ENCODE assay signal across 32 cellular contexts in the genomic region with DNA sequence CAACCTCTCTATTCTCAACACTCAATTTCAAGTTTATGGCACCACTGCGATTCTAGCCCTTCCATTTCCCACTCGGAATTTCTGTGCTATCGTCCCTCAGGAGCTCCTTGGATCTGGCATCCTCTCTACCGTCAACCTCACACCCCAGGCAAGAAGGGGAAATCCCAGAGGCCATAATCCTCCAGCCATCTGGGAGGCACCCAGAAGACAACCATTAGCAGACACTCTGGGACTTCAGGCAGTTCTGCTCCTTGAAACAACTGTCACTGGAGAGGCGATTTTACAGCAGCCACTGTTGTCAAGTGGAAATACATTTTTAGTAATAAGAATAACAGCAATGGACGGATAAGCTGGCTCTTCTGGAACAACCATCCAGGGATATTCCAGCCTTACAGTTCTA.
"Had no signal": no experiment of that assay in that cellular context is flagged by ENCODE, and none has a peak within 500 bp of the region (broad histone marks: within the 10 kb centered on the region; RNA-seq: fewer than 3 reads in every experiment).

No MANE protein-coding gene starts in this region.

- H3K27ac ChIP-seq: adrenal gland, breast epithelium, cardiac muscle cell, colonic mucosa, dorsolateral prefrontal cortex had no signal

- H3K36me3 Mint-ChIP-seq: activated naive CD8-positive, alpha-beta T cell; brain had no signal

- H3K36me3 ChIP-seq: adrenal gland, breast epithelium, cardiac muscle cell, colonic mucosa had no signal

- H3K4me1 ChIP-seq: adrenal gland, breast epithelium, colonic mucosa had no signal

- H3K4me3 Mint-ChIP-seq: activated CD4-positive, alpha-beta T cell treated with anti-CD3 and anti-CD28 coated beads, Interleukin-2, amount 10 ng/mL, durations not matched to agents 7 days and 5 days; activated CD8-positive, alpha-beta T cell treated with anti-CD3 and anti-CD28 coated beads for 36 hours; activated naive CD8-positive, alpha-beta T cell; activated naive CD8-positive, alpha-beta T cell treated with anti-CD3 and anti-CD28 coated beads, Interleukin-2, amount 50 U/mL, for 24 hours; activated T-cell treated with anti-CD3 and anti-CD28 coated beads, Interleukin-2, amount 50 U/mL, for 4 hours; activated T-helper 17 cell treated with anti-CD3 and anti-CD28 coated beads, Interleukin-2, amount 50 U/mL, for 72 hours; brain; dendritic cell treated with granulocyte-macrophage colony-stimulating factor and Interleukin-4, amounts not matched to agents 40 ng/mL and 50 ng/mL, for 4 days; endodermal cell; WTC11 had no signal

- H3K9me3 ChIP-seq: adrenal gland, breast epithelium, colonic mucosa had no signal

- H3K9me3 Mint-ChIP-seq: activated CD4-positive, alpha-beta T cell treated with anti-CD3 and anti-CD28 coated beads, Interleukin-2, amount 10 ng/mL, durations not matched to agents 7 days and 5 days; activated CD8-positive, alpha-beta T cell treated with anti-CD3 and anti-CD28 coated beads for 36 hours; activated naive CD8-positive, alpha-beta T cell treated with anti-CD3 and anti-CD28 coated beads, Interleukin-2, amount 50 U/mL, for 24 hours; activated T-cell treated with anti-CD3 and anti-CD28 coated beads, Interleukin-2, amount 50 U/mL, for 4 hours; activated T-helper 17 cell treated with anti-CD3 and anti-CD28 coated beads, Interleukin-2, amount 50 U/mL, for 72 hours; dendritic cell treated with granulocyte-macrophage colony-stimulating factor and Interleukin-4, amounts not matched to agents 40 ng/mL and 50 ng/mL, for 4 days had no signal

- H3K4me3 ChIP-seq: adrenal gland, breast epithelium, cardiac muscle cell, colonic mucosa, dorsolateral prefrontal cortex had no signal

- H3K27me3 ChIP-seq: adrenal gland, breast epithelium, cardiac muscle cell, colonic mucosa, dorsolateral prefrontal cortex had no signal

- DNase-seq: activated CD4-positive, alpha-beta T cell treated with anti-CD3 and anti-CD28 coated beads for 1 hour; activated CD4-positive, alpha-beta T cell treated with anti-CD3 and anti-CD28 coated beads for 4 hours; activated CD4-positive, alpha-beta T cell treated with anti-CD3 and anti-CD28 coated beads, Interleukin-2, amount 10 ng/mL, durations not matched to agents 7 days and 5 days; activated CD4-positive, alpha-beta T cell treated with anti-CD3 and anti-CD28 coated beads, Interleukin-2, amount 50 U/mL, for 4 hours; activated CD8-positive, alpha-beta memory T cell treated with anti-CD3 and anti-CD28 coated beads for 24 hours; activated CD8-positive, alpha-beta T cell treated with anti-CD3 and anti-CD28 coated beads for 36 hours; activated effector memory CD4-positive, alpha-beta T cell treated with Interleukin-2 at 50 U/mL for 16 hours; activated gamma-delta T cell treated with Interleukin-2 at 50 U/mL for 16 hours; activated naive CD4-positive, alpha-beta T cell treated with anti-CD3 and anti-CD28 coated beads, Interleukin-2, amount 50 U/mL, for 16 hours; activated naive CD4-positive, alpha-beta T cell treated with Interleukin-2 at 50 U/mL for 16 hours; activated naive CD8-positive, alpha-beta T cell treated with anti-CD3 and anti-CD28 coated beads, Interleukin-2, amount 50 U/mL, for 24 hours; activated T-cell treated with anti-CD3 and anti-CD28 coated beads, Interleukin-2, amount 50 U/mL, for 4 hours; adrenal gland; amygdala; aorta; central memory CD4-positive, alpha-beta T cell; cerebellar nuclear complex; colonic mucosa; dorsolateral prefrontal cortex; effector memory CD4-positive, alpha-beta T cell; endodermal cell; foreskin fibroblast; head of caudate nucleus; T-helper 2 cell had no signal

- ATAC-seq: activated CD8-positive, alpha-beta T cell treated with anti-CD3 and anti-CD28 coated beads for 36 hours; activated naive CD8-positive, alpha-beta T cell treated with anti-CD3 and anti-CD28 coated beads, Interleukin-2, amount 50 U/mL, for 24 hours; activated T-cell treated with anti-CD3 and anti-CD28 coated beads, Interleukin-2, amount 50 U/mL, for 4 hours; activated T-helper 17 cell treated with anti-CD3 and anti-CD28 coated beads, Interleukin-2, amount 50 U/mL, for 72 hours; esophagus mucosa; WTC11 had no signal

- H3K27ac Mint-ChIP-seq: activated CD4-positive, alpha-beta T cell treated with anti-CD3 and anti-CD28 coated beads, Interleukin-2, amount 10 ng/mL, durations not matched to agents 7 days and 5 days; activated CD8-positive, alpha-beta T cell treated with anti-CD3 and anti-CD28 coated beads for 36 hours; activated naive CD8-positive, alpha-beta T cell; activated naive CD8-positive, alpha-beta T cell treated with anti-CD3 and anti-CD28 coated beads, Interleukin-2, amount 50 U/mL, for 24 hours; activated T-helper 17 cell treated with anti-CD3 and anti-CD28 coated beads, Interleukin-2, amount 50 U/mL, for 72 hours; brain; dendritic cell treated with granulocyte-macrophage colony-stimulating factor and Interleukin-4, amounts not matched to agents 40 ng/mL and 50 ng/mL, for 4 days; endodermal cell; WTC11 had no signal

- H3K4me1 Mint-ChIP-seq: activated T-helper 17 cell treated with anti-CD3 and anti-CD28 coated beads, Interleukin-2, amount 50 U/mL, for 72 hours; brain had no signal
